Comparison of ENCODE assay signal across 1 cellular context in the genomic region with DNA sequence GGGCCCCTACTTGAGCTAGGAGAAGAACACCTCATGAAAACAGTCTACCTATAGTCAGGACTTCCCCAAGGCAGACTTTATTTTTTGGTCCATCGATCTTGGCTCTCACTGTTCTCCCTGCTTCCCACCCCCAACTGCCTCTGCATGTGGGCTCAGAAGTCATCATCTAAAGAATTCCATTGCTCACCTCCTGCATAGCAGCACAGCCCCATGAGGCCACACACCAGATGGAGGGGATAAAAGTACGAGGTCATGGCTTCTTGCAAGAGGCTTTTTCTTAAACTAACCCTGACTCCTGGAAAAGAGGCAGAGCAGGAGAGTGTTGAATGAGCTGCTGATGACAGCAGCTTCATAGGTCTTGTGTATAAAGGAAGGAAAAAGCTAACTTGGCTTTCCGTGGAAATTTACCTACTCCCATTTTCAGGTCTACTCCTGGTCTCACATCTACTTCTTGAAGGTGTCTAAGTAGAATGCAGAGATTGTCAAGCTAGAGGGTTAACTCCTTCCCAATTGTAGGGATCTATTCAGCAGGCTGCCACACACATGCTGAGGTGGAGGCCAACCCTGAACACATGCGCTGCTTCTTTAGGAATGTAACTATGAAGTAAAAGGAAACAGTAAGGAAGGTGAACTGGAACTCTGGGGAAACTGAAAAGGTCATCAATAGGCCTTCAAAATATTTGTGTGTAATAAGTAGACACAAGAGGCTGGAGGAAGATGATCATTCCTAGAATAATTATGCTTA.
TF ChIP-seq lines count a peak whose summit lies in the region.

No MANE protein-coding gene starts in this region.

TF ChIP-seq in GM23338, 12 proteins besides CTCF, POLR2A, EP300 and RAD21:
- TF ChIP-seq ZNF331 (CRISPR knock-in tag; IDR thresholded peaks at IDR 0.05; ENCODE audit: low read depth) (no peak), NANOG (IDR thresholded peaks at IDR 0.05; ENCODE audit: borderline replicate concordance) (no peak), POLR2AphosphoS5 (IDR thresholded peaks at IDR 0.05; ENCODE audit: low read depth) (no peak), JUNB (IDR thresholded peaks at IDR 0.05; ENCODE audit: unreplicated experiment) (no peak), CREB1 (CRISPR knock-in tag; IDR thresholded peaks at IDR 0.05; ENCODE audit: low read depth) (no peak)
- TF ChIP-seq, protein P1, sequence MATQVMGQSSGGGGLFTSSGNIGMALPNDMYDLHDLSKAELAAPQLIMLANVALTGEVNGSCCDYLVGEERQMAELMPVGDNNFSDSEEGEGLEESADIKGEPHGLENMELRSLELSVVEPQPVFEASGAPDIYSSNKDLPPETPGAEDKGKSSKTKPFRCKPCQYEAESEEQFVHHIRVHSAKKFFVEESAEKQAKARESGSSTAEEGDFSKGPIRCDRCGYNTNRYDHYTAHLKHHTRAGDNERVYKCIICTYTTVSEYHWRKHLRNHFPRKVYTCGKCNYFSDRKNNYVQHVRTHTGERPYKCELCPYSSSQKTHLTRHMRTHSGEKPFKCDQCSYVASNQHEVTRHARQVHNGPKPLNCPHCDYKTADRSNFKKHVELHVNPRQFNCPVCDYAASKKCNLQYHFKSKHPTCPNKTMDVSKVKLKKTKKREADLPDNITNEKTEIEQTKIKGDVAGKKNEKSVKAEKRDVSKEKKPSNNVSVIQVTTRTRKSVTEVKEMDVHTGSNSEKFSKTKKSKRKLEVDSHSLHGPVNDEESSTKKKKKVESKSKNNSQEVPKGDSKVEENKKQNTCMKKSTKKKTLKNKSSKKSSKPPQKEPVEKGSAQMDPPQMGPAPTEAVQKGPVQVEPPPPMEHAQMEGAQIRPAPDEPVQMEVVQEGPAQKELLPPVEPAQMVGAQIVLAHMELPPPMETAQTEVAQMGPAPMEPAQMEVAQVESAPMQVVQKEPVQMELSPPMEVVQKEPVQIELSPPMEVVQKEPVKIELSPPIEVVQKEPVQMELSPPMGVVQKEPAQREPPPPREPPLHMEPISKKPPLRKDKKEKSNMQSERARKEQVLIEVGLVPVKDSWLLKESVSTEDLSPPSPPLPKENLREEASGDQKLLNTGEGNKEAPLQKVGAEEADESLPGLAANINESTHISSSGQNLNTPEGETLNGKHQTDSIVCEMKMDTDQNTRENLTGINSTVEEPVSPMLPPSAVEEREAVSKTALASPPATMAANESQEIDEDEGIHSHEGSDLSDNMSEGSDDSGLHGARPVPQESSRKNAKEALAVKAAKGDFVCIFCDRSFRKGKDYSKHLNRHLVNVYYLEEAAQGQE (IDR thresholded peaks at IDR 0.05; ENCODE audit: unreplicated experiment) = no peak
